25 cellular contexts compared by ENCODE assay signal in genomic region chr12:107536613-107537012, GRCh38.
DNase-seq lines count a peak whose midpoint lies in the region; ATAC-seq and TF ChIP-seq lines count a peak whose summit lies in the region.
"Had no signal": no experiment of that assay in that cellular context is flagged by ENCODE, and none has a peak within 500 bp of the region (broad histone marks: within the 10 kb centered on the region; RNA-seq: fewer than 3 reads in every experiment).

No MANE protein-coding gene starts in this region.

- POLR2A ChIA-PET in MCF 10A (lab: Yijun Ruan, JAX): no interaction called here

- ATAC-seq in HG03097 (IDR thresholded peaks at IDR 0.05; ENCODE audit: low FRiP score, unreplicated experiment): no peak
- ATAC-seq: A549; CD8-positive, alpha-beta T cell had no signal

- no peaks in the 10 kb centered on the region for H3K4me1 Mint-ChIP-seq in MCF 10A (ENCODE audit: insufficient read depth, unreplicated experiment)

- no peak overlapping the region for H3K27ac Mint-ChIP-seq in MCF 10A (ENCODE audit: low read depth, unreplicated experiment)
- H3K27ac Mint-ChIP-seq: CD8-positive, alpha-beta T cell; HFFc6; IgD-negative memory B cell had no signal

- H3K36me3 Mint-ChIP-seq in MCF 10A (ENCODE audit: insufficient read depth, unreplicated experiment): no peaks in the 10 kb centered on the region
- H3K36me3 Mint-ChIP-seq: IgD-negative memory B cell had no signal

- H3K27me3 Mint-ChIP-seq in MCF 10A (ENCODE audit: insufficient read depth, unreplicated experiment): no peaks in the 10 kb centered on the region
- H3K27me3 Mint-ChIP-seq: IgD-negative memory B cell had no signal

- no peak overlapping the region for H3K4me3 Mint-ChIP-seq in MCF 10A (ENCODE audit: unreplicated experiment)
- H3K4me3 Mint-ChIP-seq: CD8-positive, alpha-beta T cell; HFFc6; IgD-negative memory B cell had no signal

- no peaks in the 10 kb centered on the region for H3K9me3 Mint-ChIP-seq in MCF 10A (ENCODE audit: unreplicated experiment)

- BruUV-seq in MCF 10A (replicated peaks; lab: Mats Ljungman, UMichigan): no TSS peak

- DNase-seq in NCI-H2171 treated with DMSO at 0.1 percent for 48 hours (lab: John Stamatoyannopoulos, UW): peak; percentile 31
- no peak for DNase-seq in NCI-H2171 (lab: John Stamatoyannopoulos, UW)
- peak; percentile 24 for DNase-seq in NCI-H345 (lab: John Stamatoyannopoulos, UW)
- peak; percentile 9 for DNase-seq in astrocyte of the hippocampus (ENCODE audit: low read depth, low spot score)
- no peak for DNase-seq in MCF 10A (ENCODE audit: unreplicated experiment)
- no peak for DNase-seq in DMS153 (lab: John Stamatoyannopoulos, UW)
- DNase-seq in NCI-H2081 treated with DMSO at 0.1 percent for 48 hours (lab: John Stamatoyannopoulos, UW): no peak
- DNase-seq: Calu3; CD8-positive, alpha-beta T cell; DMS79 treated with DMSO at 0.1 percent for 48 hours; H7; HFFc6; Karpas-422; NCI-H1417; NCI-H187; NCI-H226; NCI-H526; NK-92 treated with Interleukin-12 subunit alpha and Interleukin-12 subunit beta, amount 100 ng/mL, for 24 hours; OCI-M1; Right ventricle myocardium superior; SW 1271; T-helper 2 cell had no signal

- CTCF ChIA-PET in MCF 10A (lab: Yijun Ruan, JAX): no interaction called here

- TF ChIP-seq CTCF in MCF 10A (IDR thresholded peaks at IDR 0.05; ENCODE audit: unreplicated experiment): no peak

- intact Hi-C loops in MCF 10A (cut with micrococcal nuclease): no loop called here

Comparison
In these comparisons a context has a peak if more than half of its experiments do, and no peak if none do; other contexts are left out.
1. DNase-seq: peak in NCI-H2171 treated with DMSO at 0.1 percent for 48 hours (single experiment), NCI-H345 (single experiment) and astrocyte of the hippocampus (single experiment); none in NCI-H2171 (single experiment), MCF 10A (single experiment), DMS153 (single experiment) and NCI-H2081 treated with DMSO at 0.1 percent for 48 hours (single experiment).